ENCODE assay signal across 8 cellular contexts in the genomic region with DNA sequence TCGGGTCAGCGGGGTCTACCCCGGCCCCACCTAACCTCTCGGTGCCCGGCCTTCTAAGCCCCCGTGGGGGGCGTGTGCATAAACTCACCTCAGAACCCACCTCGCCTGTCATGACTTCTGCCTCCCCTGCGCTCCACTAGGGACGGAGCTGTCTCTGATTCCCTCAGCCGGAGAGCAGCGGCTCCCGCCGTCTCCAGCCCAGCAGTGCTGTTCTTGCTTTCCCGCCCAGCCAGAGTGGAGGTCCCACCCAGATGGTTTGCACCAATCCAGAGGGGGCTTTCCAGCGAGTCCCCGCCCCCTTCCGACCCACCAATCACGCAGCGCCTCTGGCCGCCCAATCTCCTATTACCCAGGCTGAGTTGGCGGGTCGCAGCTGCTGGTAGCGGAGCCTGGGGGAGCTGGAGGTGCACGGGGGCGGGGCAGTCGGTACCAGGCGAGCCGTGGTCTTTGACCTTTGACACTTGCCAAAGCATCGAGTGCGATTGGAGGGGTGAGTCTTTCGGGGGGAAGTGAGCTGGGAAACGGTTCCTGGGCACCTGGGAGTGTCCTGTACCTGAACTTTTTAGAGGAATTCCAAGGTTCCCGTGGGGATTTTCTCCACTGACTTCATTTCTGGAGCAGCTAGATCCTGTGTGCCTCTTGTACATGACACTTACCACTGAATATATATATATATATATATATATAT. TPM values are rescaled to one million over a fixed set of nuclear protein-coding genes. Genes with fewer than 3 reads are reported as not detected.
A peak's percentile ranks its signal among the peaks of the same experiment; 100 is the strongest.
DNase-seq lines count a peak whose midpoint lies in the region; ATAC-seq and TF ChIP-seq lines count a peak whose summit lies in the region.

CLSPN (minus strand) TSS at position 220 of the 688 bp plus-strand sequence; CDS start at position 112, 108 bp downstream.

- H3K4me3 ChIP-seq in ascending aorta (peak within 1 kb of the TSS; percentile 60 to 93), right cardiac atrium (ENCODE audit: low read length) (peak within 1 kb of the TSS; percentile 80), aorta (ENCODE audit: low read length in 2 of 2) (peak within 1 kb of the TSS; percentile 54 to 69)

- H3K4me1 ChIP-seq in ascending aorta (peaks cover 0 to 4% of the 10 kb centered on the region in 2 donors), right cardiac atrium (ENCODE audit: control insufficient read depth, insufficient read depth, low read length) (no peaks in the 10 kb centered on the region), aorta (ENCODE audit: control insufficient read depth in 1 of 2, insufficient read depth in 2 of 2, low read length in 2 of 2) (no peaks in the 10 kb centered on the region)

- WGBS in right cardiac atrium, result under 1% methylated on average over 34 of the region's 34 CpGs
- 0 to 1% methylated on average over 33 to 34 of the region's 34 CpGs for WGBS in aorta, 2 donors

- H3K36me3 ChIP-seq in ascending aorta (no peaks in the 10 kb centered on the region), aorta (ENCODE audit: control insufficient read depth in 1 of 2, insufficient read depth in 2 of 2, low read length in 1 of 2) (no peaks in the 10 kb centered on the region)

- H3K27me3 ChIP-seq in ascending aorta (no peaks in the 10 kb centered on the region), right cardiac atrium (ENCODE audit: control insufficient read depth, insufficient read depth) (no peaks in the 10 kb centered on the region), aorta (ENCODE audit: control insufficient read depth in 1 of 2, insufficient read depth in 2 of 2, low read length in 1 of 2) (no peaks in the 10 kb centered on the region)

- no peak for TF ChIP-seq CTCF in ascending aorta (IDR thresholded peaks at IDR 0.05)

- ATAC-seq in GM18499 (IDR thresholded peaks at IDR 0.05; ENCODE audit: insufficient read depth, unreplicated experiment) (peak; percentile 84), HG02943 (IDR thresholded peaks at IDR 0.05; ENCODE audit: low read depth, unreplicated experiment) (peak; percentile 92), right cardiac atrium (peak; percentile 99), aorta (ENCODE audit: low FRiP score) (peak; percentile 98)

- intact Hi-C loops in T-helper 2 cell treated with Interferon-gamma antibody and Interleukin-4, amounts not matched to agents 100 ng/mL and 5 ng/mL, for 36 hours (cut with micrococcal nuclease), result loop anchor here (1.0 to 5.0 kb wide), 4 partner anchors 51 to 577 kb away; partner anchors contain the start of genes AGO3, C1orf216 and SFPQ
- intact Hi-C loops in ascending aorta (cut with DNase I) (loop anchor here (1.0 to 10.0 kb wide), 5 partner anchors 53 to 575 kb away; partner anchors contain the start of genes C1orf216, KIAA0319L, NCDN and PSMB2), right cardiac atrium (cut with DNase I) (loop anchor here in 2 of 4 donors (5.0 to 10.0 kb wide), 2 partner anchors 195 to 203 kb away; partner anchors contain the start of gene TFAP2E (in 1 of the 2)), aorta (cut with DNase I) (loop anchor here (5.0 kb wide), 2 partner anchors 203 to 318 kb away; no protein-coding TSS in a partner anchor)

- DNase-seq in NCI-H187 treated with DMSO at 0.1 percent for 48 hours (lab: John Stamatoyannopoulos, UW), result peak; percentile 77
- DNase-seq in ascending aorta (ENCODE audit: low spot score in 2 of 2), result peak; percentile 87 to 96
- DNase-seq in right cardiac atrium, result peak; percentile 96 to 98 (median 97)
- DNase-seq in putamen (ENCODE audit: low spot score), result peak; percentile 89
- peak; percentile 97 for DNase-seq in aorta

- H3K9me3 ChIP-seq in ascending aorta (no peaks in the 10 kb centered on the region), right cardiac atrium (ENCODE audit: control insufficient read depth, low read length) (no peaks in the 10 kb centered on the region), aorta (ENCODE audit: control insufficient read depth, low read length) (no peaks in the 10 kb centered on the region)

- H3K27ac ChIP-seq in ascending aorta (peak within 1 kb of the TSS; percentile 20 to 73), right cardiac atrium (ENCODE audit: low read length) (peak within 1 kb of the TSS; percentile 95), aorta (ENCODE audit: low read depth in 1 of 2, low read length in 2 of 2) (peak within 1 kb of the TSS in 1 of 2 donors; percentile 71)

RNA-seq across cellular contexts. Expression of gene CLSPN, which starts in this region (rescaled TPM):
- 70.3 and 75.8 TPM in 2 replicates for total RNA-seq in T-helper 2 cell treated with Interferon-gamma antibody and Interleukin-4, amounts not matched to agents 100 ng/mL and 5 ng/mL, for 36 hours
- total RNA-seq in ascending aorta (not detected), right cardiac atrium (1 to 10 TPM in 1 of 4 donors, under 1 TPM in 3; 0.22 to 1.8 (median 0.44) TPM), aorta (1 to 10 TPM in 1 of 2 donors, under 1 TPM in 1; 0.96 to 1.1 TPM)
- polyA plus RNA-seq in right cardiac atrium (0.16 TPM), aorta (not detected)

Comparison
In these comparisons a context has a peak if more than half of its experiments do, and no peak if none do; other contexts are left out.
1. RNA of gene CLSPN (total RNA-seq): 70.3 to 75.8 TPM in T-helper 2 cell treated with Interferon-gamma antibody and Interleukin-4, amounts not matched to agents 100 ng/mL and 5 ng/mL, for 36 hours; 0.96 to 1.1 TPM in aorta, 0.22 to 1.8 TPM in right cardiac atrium and not detected in ascending aorta (single experiment); every median in the first group is over 10 times any median in the second.
2. Peak in DNase-seq, H3K4me3 ChIP-seq and H3K27ac ChIP-seq in ascending aorta; RNA of the gene not detected or under 1 TPM.
3. Peak in every context shown above with its lines, with median percentiles within 50 percentile points of each other: ATAC-seq, DNase-seq and H3K4me3 ChIP-seq.